4 cellular contexts compared by ENCODE assay signal in the genomic region with DNA sequence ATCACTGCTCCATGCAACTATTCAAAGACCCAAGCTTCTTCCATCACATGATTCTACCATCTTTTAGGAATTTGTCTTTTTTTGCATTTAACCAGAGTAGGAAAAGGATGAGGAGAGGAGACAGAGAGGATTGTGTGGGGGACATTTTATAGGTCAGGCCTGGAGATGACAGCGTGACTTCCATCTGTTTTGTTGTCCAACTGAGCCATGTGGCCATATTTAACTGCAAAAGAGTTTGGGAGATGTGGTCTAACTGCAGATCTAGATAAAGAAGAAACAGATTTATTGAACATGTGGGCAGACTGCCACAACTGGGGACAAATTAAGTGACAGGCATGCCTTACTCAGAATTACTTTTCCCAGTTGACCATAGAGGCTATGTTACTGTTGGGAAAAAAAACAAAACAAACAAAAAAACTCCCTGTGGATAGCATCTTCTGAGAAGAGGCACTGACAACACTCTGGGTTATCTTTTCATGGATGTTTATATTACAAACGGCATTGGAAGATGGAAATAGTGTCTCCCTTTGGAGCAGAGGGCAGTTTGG.
"Had no signal": no experiment of that assay in that cellular context is flagged by ENCODE, and none has a peak within 500 bp of the region (broad histone marks: within the 10 kb centered on the region; RNA-seq: fewer than 3 reads in every experiment).

No MANE protein-coding gene starts in this region.

- DNase-seq: H9, HCEC 1CT, IMR-90 had no signal

- ATAC-seq: GM23338 had no signal

- H3K4me3 ChIP-seq: GM23338 had no signal
